ENCODE assay signal across 11 cellular contexts in genomic region chr4:101037938-101038413, GRCh38.
DNase-seq lines count a peak whose midpoint lies in the region; ATAC-seq and TF ChIP-seq lines count a peak whose summit lies in the region.
"Had no signal": no experiment of that assay in that cellular context is flagged by ENCODE, and none has a peak within 500 bp of the region (broad histone marks: within the 10 kb centered on the region; RNA-seq: fewer than 3 reads in every experiment).

No MANE protein-coding gene starts in this region.

- H3K27ac ChIP-seq in 22Rv1, result peak overlapping the region; percentile 59
- peak overlapping the region; percentile 59 for H3K27ac ChIP-seq in HL-60 (replicated peaks)
- H3K27ac ChIP-seq in upper lobe of left lung, result no peak overlapping the region
- H3K27ac ChIP-seq: sigmoid colon had no signal

- no peak for TF ChIP-seq EP300 in upper lobe of left lung (IDR thresholded peaks at IDR 0.05)

- 33 to 37% methylated on average over 1 of the region's 1 CpG for WGBS in upper lobe of left lung, 2 donors

- peak overlapping the region; percentile 37 for H3K27ac Mint-ChIP-seq in Calu3 (ENCODE audit: unreplicated experiment)

- peaks cover 4% of the 10 kb centered on the region for H3K36me3 Mint-ChIP-seq in Calu3 (ENCODE audit: insufficient read depth, unreplicated experiment)

- TF ChIP-seq CTCF in 22Rv1 (IDR thresholded peaks at IDR 0.05) (no peak), Calu3 (IDR thresholded peaks at IDR 0.05; ENCODE audit: unreplicated experiment) (no peak), HL-60 (IDR thresholded peaks at IDR 0.05; ENCODE audit: insufficient read depth, low read length) (no peak), upper lobe of left lung (IDR thresholded peaks at IDR 0.05) (no peak)

- TF ChIP-seq POLR2A in upper lobe of left lung (IDR thresholded peaks at IDR 0.05), result no peak

- no peaks in the 10 kb centered on the region for H3K27me3 ChIP-seq in HL-60 (ENCODE audit: insufficient read depth, poor library complexity, severe bottlenecking)
- no peaks in the 10 kb centered on the region for H3K27me3 ChIP-seq in upper lobe of left lung
- H3K27me3 ChIP-seq: sigmoid colon had no signal

- no peak for ATAC-seq in HG03432 (IDR thresholded peaks at IDR 0.05; ENCODE audit: unreplicated experiment)
- no peak for ATAC-seq in GM21360 (IDR thresholded peaks at IDR 0.05; ENCODE audit: unreplicated experiment)
- ATAC-seq in upper lobe of left lung (ENCODE audit: low FRiP score in 2 of 2), result no peak

- CTCF ChIA-PET in Calu3 (lab: Charles Lee), result no interaction called here

- DNase-seq in Calu3 (no peak), HL-60 (ENCODE audit: low read depth in 1 of 2, low spot score in 1 of 2) (peak in 1 of 2 experiments; percentile 74), dermis microvascular lymphatic vessel endothelial cell (ENCODE audit: low read depth in 2 of 2) (peak; percentile 78 to 79), NOMO-1 treated with DMSO at 0.1 percent for 48 hours (lab: John Stamatoyannopoulos, UW; ENCODE audit: unreplicated experiment) (no peak), upper lobe of left lung (no peak)
- DNase-seq: amygdala, sigmoid colon had no signal

- no TSS peak for BruUV-seq in Calu3 (replicated peaks; lab: Mats Ljungman, UMichigan)

- H3K9me3 ChIP-seq in upper lobe of left lung, result no peaks in the 10 kb centered on the region
- H3K9me3 ChIP-seq: sigmoid colon had no signal

- H3K4me3 Mint-ChIP-seq in Calu3 (ENCODE audit: low read depth, unreplicated experiment), result no peak overlapping the region

- intact Hi-C loops in Calu3 (cut with micrococcal nuclease; ENCODE audit: unreplicated experiment), result no loop called here

- no peaks in the 10 kb centered on the region for H3K27me3 Mint-ChIP-seq in Calu3 (ENCODE audit: unreplicated experiment)

- no peak overlapping the region for H3K4me3 ChIP-seq in HL-60 (replicated peaks; ENCODE audit: insufficient read depth, low read length)
- H3K4me3 ChIP-seq in upper lobe of left lung, result no peak overlapping the region
- H3K4me3 ChIP-seq: lung, sigmoid colon had no signal

- no peaks in the 10 kb centered on the region for H3K9me3 Mint-ChIP-seq in Calu3 (ENCODE audit: low read depth, unreplicated experiment)

- H3K36me3 ChIP-seq in upper lobe of left lung, result peaks cover 0 to 8% (median 0%) of the 10 kb centered on the region in 4 donors

- H3K4me1 ChIP-seq in upper lobe of left lung, result peaks cover 0 to 4% (median 3%) of the 10 kb centered on the region in 4 donors
- H3K4me1 ChIP-seq: sigmoid colon had no signal

- H3K4me1 Mint-ChIP-seq in Calu3 (ENCODE audit: low read depth, unreplicated experiment), result peaks cover 18% of the 10 kb centered on the region

Comparison
In these comparisons a context has a peak if more than half of its experiments do, and no peak if none do; other contexts are left out.
1. H3K27ac ChIP-seq: peak in 22Rv1 (single experiment) and HL-60 (single experiment); none in upper lobe of left lung (0 of 4).
2. DNase-seq: peak in dermis microvascular lymphatic vessel endothelial cell (2 of 2); none in Calu3 (single experiment), NOMO-1 treated with DMSO at 0.1 percent for 48 hours (single experiment) and upper lobe of left lung (0 of 2).